8 cellular contexts compared by ENCODE assay signal in the genomic region with DNA sequence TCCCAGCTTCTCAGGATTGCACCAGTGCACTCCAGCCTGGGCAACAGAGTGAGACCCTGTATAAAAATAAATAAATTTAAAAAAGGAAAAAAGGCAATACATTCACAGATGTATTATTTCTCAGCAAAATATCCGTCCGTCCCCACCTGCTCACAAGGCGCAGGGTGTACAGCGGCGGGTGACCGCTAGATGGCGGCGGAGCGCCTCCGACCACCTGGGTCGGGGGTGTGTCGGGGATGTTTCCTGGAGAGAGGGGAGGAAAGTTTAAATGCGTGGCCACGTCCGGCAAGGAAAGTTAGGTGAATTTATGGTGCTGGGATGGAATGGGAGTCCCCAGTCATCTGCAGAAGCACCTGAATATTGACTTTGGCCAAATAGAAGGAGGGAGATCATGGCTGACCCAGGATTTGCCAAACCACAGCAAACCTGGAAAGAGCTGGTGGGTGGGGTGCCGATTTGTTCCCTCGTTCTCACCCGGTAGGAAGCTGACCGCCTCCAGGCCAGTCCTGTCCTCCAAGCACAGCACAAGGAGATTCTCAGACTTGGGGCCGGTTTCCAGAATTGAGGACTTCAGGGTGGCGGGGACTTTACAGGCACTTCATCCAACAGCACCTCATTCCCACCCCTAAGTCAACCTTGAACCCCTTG.
DNase-seq lines count a peak whose midpoint lies in the region; ATAC-seq and TF ChIP-seq lines count a peak whose summit lies in the region.

No MANE protein-coding gene starts in this region.

- ATAC-seq in left lung (peak; percentile 76), GM18858 (IDR thresholded peaks at IDR 0.05; ENCODE audit: unreplicated experiment) (no peak), GM18868 (IDR thresholded peaks at IDR 0.05; ENCODE audit: unreplicated experiment) (no peak)

- peaks cover 0 to 5% of the 10 kb centered on the region in 2 donors for H3K4me1 ChIP-seq in breast epithelium
- peaks cover 0 to 19% of the 10 kb centered on the region in 2 donors for H3K4me1 ChIP-seq in left lung

- TF ChIP-seq CTCF in GM10248 (IDR thresholded peaks at IDR 0.05; ENCODE audit: control extremely low read depth, extremely low read depth, low read depth, missing control alignments) (peak; percentile 96), WERI-Rb-1 (IDR thresholded peaks at IDR 0.05; ENCODE audit: low read depth, low read length) (peak; percentile 88), breast epithelium (IDR thresholded peaks at IDR 0.05) (peak; percentile 76 to 81 (median 81)), left lung (IDR thresholded peaks at IDR 0.05) (peak; percentile 83 to 98)

- DNase-seq in GM10248 (ENCODE audit: extremely low spot score): peak; percentile 78
- DNase-seq in KG1 (lab: John Stamatoyannopoulos, UW): peak; percentile 13
- DNase-seq in WERI-Rb-1: peak; percentile 71
- no peak for DNase-seq in breast epithelium (ENCODE audit: low spot score in 2 of 2)
- DNase-seq in left lung: peak in 1 of 2 donors; percentile 88
- peak; percentile 24 for DNase-seq in stimulated activated CD8-positive, alpha-beta memory T cell treated with anti-CD3 and anti-CD28 coated beads, Interleukin-12 subunit alpha, Interleukin-12 subunit beta, amount 100 ng/mL, for 24 hours (ENCODE audit: extremely low read depth)

- H3K27ac ChIP-seq in WERI-Rb-1 (no peak overlapping the region), breast epithelium (no peak overlapping the region), left lung (no peak overlapping the region)

- POLR2A ChIA-PET in GM10248 (lab: Yijun Ruan, JAX): no interaction called here

- H3K27me3 ChIP-seq in WERI-Rb-1 (ENCODE audit: insufficient read depth, low read depth, severe bottlenecking) (no peaks in the 10 kb centered on the region), breast epithelium (peaks cover 0 to 5% of the 10 kb centered on the region in 2 donors), left lung (peaks cover 0 to 11% of the 10 kb centered on the region in 2 donors)

- CTCF ChIA-PET in GM10248 (lab: Yijun Ruan, JAX): interaction anchor here (0.7 to 14.9 kb wide), 13 partner anchors 10 to 884 kb away, joined by 3 to 292 read pairs (median 4); a partner anchor contains a TSS

- H3K36me3 ChIP-seq in WERI-Rb-1: no peaks in the 10 kb centered on the region
- no peaks in the 10 kb centered on the region for H3K36me3 ChIP-seq in breast epithelium
- H3K36me3 ChIP-seq in left lung: no peaks in the 10 kb centered on the region

- intact Hi-C loops in breast epithelium (cut with DNase I; ENCODE audit: low total_unique reads) (no loop called here), left lung (cut with DNase I) (no loop called here)

- TF ChIP-seq POLR2A in breast epithelium (IDR thresholded peaks at IDR 0.05): no peak

- H3K4me3 ChIP-seq in WERI-Rb-1 (ENCODE audit: low read depth, low read length) (no peak overlapping the region), breast epithelium (no peak overlapping the region), left lung (no peak overlapping the region)

- no peaks in the 10 kb centered on the region for H3K9me3 ChIP-seq in WERI-Rb-1 (ENCODE audit: severe bottlenecking)
- H3K9me3 ChIP-seq in breast epithelium: no peaks in the 10 kb centered on the region
- no peaks in the 10 kb centered on the region for H3K9me3 ChIP-seq in left lung

Comparison
In these comparisons a context has a peak if more than half of its experiments do, and no peak if none do; other contexts are left out.
1. DNase-seq: peak in GM10248 (single experiment), KG1 (single experiment), WERI-Rb-1 (single experiment) and stimulated activated CD8-positive, alpha-beta memory T cell treated with anti-CD3 and anti-CD28 coated beads, Interleukin-12 subunit alpha, Interleukin-12 subunit beta, amount 100 ng/mL, for 24 hours (single experiment); none in breast epithelium (0 of 2).
2. Peak in every context shown above with its lines, with median percentiles within 50 percentile points of each other: CTCF ChIP-seq.